19 cellular contexts compared by ENCODE assay signal in the genomic region with DNA sequence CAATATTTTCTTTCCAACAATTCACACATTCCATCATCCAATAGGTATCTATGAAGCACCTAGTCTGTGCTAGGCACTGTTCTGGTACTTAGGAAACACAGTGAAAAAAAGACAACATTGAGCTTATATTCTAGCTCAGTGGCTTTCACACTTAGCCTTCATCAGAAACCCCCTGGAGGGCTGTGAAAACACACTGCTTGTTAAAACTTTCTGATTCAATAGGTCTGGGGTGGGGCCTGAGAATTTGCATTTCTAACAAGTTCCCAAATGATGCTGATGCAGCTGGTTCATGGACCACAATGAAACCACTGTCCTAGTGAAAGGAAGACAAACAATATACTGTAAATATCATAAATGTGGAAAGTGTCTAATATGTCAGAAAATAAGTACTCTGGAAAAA. TPM values are rescaled to one million over a fixed set of nuclear protein-coding genes. Genes with fewer than 3 reads are reported as not detected.
DNase-seq lines count a peak whose midpoint lies in the region; ATAC-seq and TF ChIP-seq lines count a peak whose summit lies in the region.
"Had no signal": no experiment of that assay in that cellular context is flagged by ENCODE, and none has a peak within 500 bp of the region (broad histone marks: within the 10 kb centered on the region; RNA-seq: fewer than 3 reads in every experiment).

No MANE protein-coding gene starts in this region.

- no peak overlapping the region for H3K27ac ChIP-seq in CD4-positive, CD25-positive, alpha-beta regulatory T cell (ENCODE audit: insufficient read depth, low read length, poor library complexity, severe bottlenecking)
- H3K27ac ChIP-seq in CD8-positive, alpha-beta memory T cell (ENCODE audit: low read depth, low read length), result no peak overlapping the region
- H3K27ac ChIP-seq in neural progenitor cell (no peak overlapping the region), upper lobe of right lung (no peak overlapping the region)
- H3K27ac ChIP-seq: BLaER1 treated with 17β-estradiol and CSF1 and Interleukin-3, amounts not matched to agents 10 nM and 100 nM; left lung; right atrium auricular region had no signal

- no peak overlapping the region for H3K4me3 ChIP-seq in CD4-positive, CD25-positive, alpha-beta regulatory T cell (ENCODE audit: low read depth, low read length)
- H3K4me3 ChIP-seq in CD8-positive, alpha-beta memory T cell (ENCODE audit: low read length), result no peak overlapping the region
- H3K4me3 ChIP-seq in neural progenitor cell (no peak overlapping the region), upper lobe of right lung (no peak overlapping the region)
- H3K4me3 ChIP-seq: BLaER1 treated with 17β-estradiol and CSF1 and Interleukin-3, amounts not matched to agents 10 nM and 100 nM; left lung; right atrium auricular region had no signal

- H3K27me3 Mint-ChIP-seq in CD4-positive, CD25-positive, alpha-beta regulatory T cell, result no peaks in the 10 kb centered on the region
- H3K27me3 Mint-ChIP-seq in CD8-positive, alpha-beta memory T cell, result no peaks in the 10 kb centered on the region
- no peaks in the 10 kb centered on the region for H3K27me3 Mint-ChIP-seq in central memory CD8-positive, alpha-beta T cell
- no peaks in the 10 kb centered on the region for H3K27me3 Mint-ChIP-seq in neural progenitor cell (ENCODE audit: insufficient read depth, low read depth)

- peaks cover 37 to 83% (median 66%) of the 10 kb centered on the region in 4 donors for H3K4me1 Mint-ChIP-seq in CD4-positive, CD25-positive, alpha-beta regulatory T cell
- H3K4me1 Mint-ChIP-seq in CD8-positive, alpha-beta memory T cell, result peaks cover 61 to 88% (median 82%) of the 10 kb centered on the region in 3 donors
- peaks cover 70% of the 10 kb centered on the region for H3K4me1 Mint-ChIP-seq in central memory CD8-positive, alpha-beta T cell
- peaks cover 13% of the 10 kb centered on the region for H3K4me1 Mint-ChIP-seq in neural progenitor cell

- H3K4me3 Mint-ChIP-seq in CD4-positive, CD25-positive, alpha-beta regulatory T cell, result peak overlapping the region in 1 of 4 donors; percentile 73
- H3K4me3 Mint-ChIP-seq in CD8-positive, alpha-beta memory T cell, result peak overlapping the region in 3 of 7 donors; percentile 2 to 35 (median 35)
- no peak overlapping the region for H3K4me3 Mint-ChIP-seq in central memory CD8-positive, alpha-beta T cell
- H3K4me3 Mint-ChIP-seq in neural progenitor cell, result no peak overlapping the region

- H3K27ac Mint-ChIP-seq in CD4-positive, CD25-positive, alpha-beta regulatory T cell, result peak overlapping the region in 2 of 3 donors; percentile 36 to 52
- peak overlapping the region in 7 of 8 donors; percentile 35 to 92 (median 75) for H3K27ac Mint-ChIP-seq in CD8-positive, alpha-beta memory T cell
- H3K27ac Mint-ChIP-seq in central memory CD8-positive, alpha-beta T cell (ENCODE audit: low read depth), result peak overlapping the region; percentile 85
- H3K27ac Mint-ChIP-seq in neural progenitor cell, result no peak overlapping the region

- no peaks in the 10 kb centered on the region for H3F3A ChIP-seq in neural progenitor cell (ENCODE audit: low read depth)

- peaks cover 58% of the 10 kb centered on the region for H4K20me1 ChIP-seq in neural progenitor cell (ENCODE audit: low read depth)

- H3K9me3 Mint-ChIP-seq in CD4-positive, CD25-positive, alpha-beta regulatory T cell, result no peaks in the 10 kb centered on the region
- no peaks in the 10 kb centered on the region for H3K9me3 Mint-ChIP-seq in CD8-positive, alpha-beta memory T cell
- no peaks in the 10 kb centered on the region for H3K9me3 Mint-ChIP-seq in central memory CD8-positive, alpha-beta T cell
- H3K9me3 Mint-ChIP-seq in neural progenitor cell, result no peaks in the 10 kb centered on the region

- no peak overlapping the region for H3K9ac ChIP-seq in neural progenitor cell
- H3K9ac ChIP-seq: SK-N-SH had no signal

- H3K4me2 ChIP-seq in neural progenitor cell, result no peak overlapping the region
- H3K4me2 ChIP-seq: SK-N-SH had no signal

- POLR2A ChIA-PET in CD8-positive, alpha-beta memory T cell (lab: Charles Lee), result interaction anchor here (0.7 kb wide), 1 partner anchor 35 kb away, joined by 3 read pairs; no protein-coding TSS in a partner anchor

- H3K79me2 ChIP-seq in neural progenitor cell (ENCODE audit: low read depth), result peaks cover 95% of the 10 kb centered on the region

- intact Hi-C loops in upper lobe of right lung (cut with DNase I), result no loop called here

- peaks cover 34% of the 10 kb centered on the region for H3K4me1 ChIP-seq in CD4-positive, CD25-positive, alpha-beta regulatory T cell (ENCODE audit: control insufficient read depth, insufficient read depth, low read length, poor library complexity, severe bottlenecking)
- H3K4me1 ChIP-seq in CD8-positive, alpha-beta memory T cell (ENCODE audit: insufficient read depth, low read length), result peaks cover 37% of the 10 kb centered on the region
- peaks cover 4% of the 10 kb centered on the region for H3K4me1 ChIP-seq in neural progenitor cell
- H3K4me1 ChIP-seq in upper lobe of right lung, result peaks cover 30% of the 10 kb centered on the region

- TF ChIP-seq CTCF in neural progenitor cell (IDR thresholded peaks at IDR 0.05) (no peak), upper lobe of right lung (IDR thresholded peaks at IDR 0.05) (no peak)

- H3K27me3 ChIP-seq in CD4-positive, CD25-positive, alpha-beta regulatory T cell (ENCODE audit: control insufficient read depth, insufficient read depth, low read length), result no peaks in the 10 kb centered on the region
- no peaks in the 10 kb centered on the region for H3K27me3 ChIP-seq in CD8-positive, alpha-beta memory T cell (ENCODE audit: insufficient read depth, low read length, poor library complexity, severe bottlenecking)
- H3K27me3 ChIP-seq in neural progenitor cell (no peaks in the 10 kb centered on the region), upper lobe of right lung (no peaks in the 10 kb centered on the region)
- H3K27me3 ChIP-seq: BLaER1 treated with 17β-estradiol and CSF1 and Interleukin-3, amounts not matched to agents 10 nM and 100 nM; left lung; right atrium auricular region had no signal

- CTCF ChIA-PET in CD8-positive, alpha-beta memory T cell (lab: Charles Lee), result interaction anchor here (1.0 to 3.3 kb wide), 3 partner anchors 36 to 241 kb away, joined by 3 to 11 read pairs (median 11); partner anchors contain the start of gene RAD51B

- peak in 1 of 2 donors; percentile 5 for ATAC-seq in CD4-positive, CD25-positive, alpha-beta regulatory T cell (ENCODE audit: low read depth in 2 of 2)
- peak; percentile 41 for ATAC-seq in HG03432 (IDR thresholded peaks at IDR 0.05; ENCODE audit: unreplicated experiment)
- peak; percentile 72 for ATAC-seq in central memory CD8-positive, alpha-beta T cell (replicated peaks; ENCODE audit: extremely low read depth, poor library complexity, severe bottlenecking)
- ATAC-seq in upper lobe of right lung, result no peak
- no peak for ATAC-seq in HG02798 (IDR thresholded peaks at IDR 0.05; ENCODE audit: poor library complexity, unreplicated experiment)
- ATAC-seq: left lung had no signal

- no peaks in the 10 kb centered on the region for H3K9me3 ChIP-seq in CD4-positive, CD25-positive, alpha-beta regulatory T cell (ENCODE audit: control insufficient read depth in 2 of 2, low read length in 2 of 2)
- H3K9me3 ChIP-seq in CD8-positive, alpha-beta memory T cell (ENCODE audit: low read length), result no peaks in the 10 kb centered on the region
- H3K9me3 ChIP-seq in neural progenitor cell (ENCODE audit: low read depth), result no peaks in the 10 kb centered on the region
- no peaks in the 10 kb centered on the region for H3K9me3 ChIP-seq in upper lobe of right lung
- H3K9me3 ChIP-seq: BLaER1 treated with 17β-estradiol and CSF1 and Interleukin-3, amounts not matched to agents 10 nM and 100 nM; left lung; right atrium auricular region; SK-N-SH had no signal

- H3K36me3 Mint-ChIP-seq in CD4-positive, CD25-positive, alpha-beta regulatory T cell, result peaks cover 4% of the 10 kb centered on the region
- peaks cover 0 to 12% (median 2%) of the 10 kb centered on the region in 3 donors for H3K36me3 Mint-ChIP-seq in CD8-positive, alpha-beta memory T cell
- H3K36me3 Mint-ChIP-seq in central memory CD8-positive, alpha-beta T cell (ENCODE audit: insufficient read depth), result peaks cover 6% of the 10 kb centered on the region
- peaks cover 4% of the 10 kb centered on the region for H3K36me3 Mint-ChIP-seq in neural progenitor cell

- H2AFZ ChIP-seq in neural progenitor cell (replicated peaks), result no peak overlapping the region

- no peak for DNase-seq in CD4-positive, CD25-positive, alpha-beta regulatory T cell
- peak in 1 of 5 donors; percentile 4 for DNase-seq in CD8-positive, alpha-beta memory T cell
- no peak for DNase-seq in central memory CD8-positive, alpha-beta T cell (ENCODE audit: low spot score in 2 of 2)
- DNase-seq in neural progenitor cell (ENCODE audit: low spot score), result no peak
- no peak for DNase-seq in upper lobe of right lung
- no peak for DNase-seq in DMS153 treated with DMSO at 0.1 percent for 48 hours (lab: John Stamatoyannopoulos, UW; ENCODE audit: unreplicated experiment)
- DNase-seq: activated CD8-positive, alpha-beta memory T cell treated with anti-CD3 and anti-CD28 coated beads, Interleukin-2, amount 50 U/mL, for 4 hours; left lung; NCI-H2171 treated with DMSO at 0.1 percent for 48 hours; OCI-M1; SK-N-SH; stimulated activated CD4-positive, alpha-beta T cell treated with anti-CD3 and anti-CD28 coated beads, Interleukin-4, amount 100 ng/mL, for 1 hour; stimulated activated naive CD4-positive, alpha-beta T cell treated with Interleukin-2 at 50 U/mL for 16 hours had no signal

- H3K36me3 ChIP-seq in CD4-positive, CD25-positive, alpha-beta regulatory T cell (ENCODE audit: control insufficient read depth, insufficient read depth, low read length), result no peaks in the 10 kb centered on the region
- no peaks in the 10 kb centered on the region for H3K36me3 ChIP-seq in CD8-positive, alpha-beta memory T cell (ENCODE audit: insufficient read depth, low read length)
- H3K36me3 ChIP-seq in neural progenitor cell, result no peaks in the 10 kb centered on the region
- no peaks in the 10 kb centered on the region for H3K36me3 ChIP-seq in upper lobe of right lung
- H3K36me3 ChIP-seq: left lung, right atrium auricular region had no signal

RNA-seq across cellular contexts. Expression of gene VTI1B, which starts 5.9 kb away (rescaled TPM):
- total RNA-seq in CD4-positive, CD25-positive, alpha-beta regulatory T cell, result 46.0 TPM
- polyA plus RNA-seq in CD4-positive, CD25-positive, alpha-beta regulatory T cell, result 10 to 100 TPM; 61.6 to 90.0 (median 78.6) TPM
- total RNA-seq in CD8-positive, alpha-beta memory T cell, result 10 to 100 TPM; 93.7 to 94.4 TPM
- 81.4 TPM for polyA plus RNA-seq in CD8-positive, alpha-beta memory T cell
- total RNA-seq in neural progenitor cell (ENCODE audit: low replicate concordance), result 64.9 and 69.8 TPM in 2 replicates
- 122 TPM for total RNA-seq in upper lobe of right lung

RNA-seq across cellular contexts. Expression of gene RDH11, which starts 27.0 kb away (rescaled TPM):
- 26.7 TPM for total RNA-seq in CD4-positive, CD25-positive, alpha-beta regulatory T cell
- polyA plus RNA-seq in CD4-positive, CD25-positive, alpha-beta regulatory T cell, result 10 to 100 TPM; 66.7 to 84.1 (median 77.6) TPM
- total RNA-seq in CD8-positive, alpha-beta memory T cell, result 10 to 100 TPM; 45.1 to 47.8 TPM
- polyA plus RNA-seq in CD8-positive, alpha-beta memory T cell, result 73.4 TPM
- total RNA-seq in neural progenitor cell (ENCODE audit: low replicate concordance) (80.6 and 90.6 TPM in 2 replicates), upper lobe of right lung (58.4 TPM)

RNA-seq across cellular contexts. Expression of gene RDH12, which starts 33.1 kb away (rescaled TPM):
- not detected for total RNA-seq in CD4-positive, CD25-positive, alpha-beta regulatory T cell
- polyA plus RNA-seq in CD4-positive, CD25-positive, alpha-beta regulatory T cell, result not detected
- not detected for total RNA-seq in CD8-positive, alpha-beta memory T cell
- not detected for polyA plus RNA-seq in CD8-positive, alpha-beta memory T cell
- total RNA-seq in neural progenitor cell (ENCODE audit: low replicate concordance) (1.3 and 1.5 TPM in 2 replicates), upper lobe of right lung (0.20 TPM)
- total RNA-seq: dermis microvascular lymphatic vessel endothelial cell, myocyte, right atrium auricular region had no signal
- polyA plus RNA-seq: SK-N-SH had no signal

RNA-seq across cellular contexts. Expression of gene ARG2, which starts 48.8 kb away (rescaled TPM):
- 4.3 TPM for total RNA-seq in CD4-positive, CD25-positive, alpha-beta regulatory T cell
- polyA plus RNA-seq in CD4-positive, CD25-positive, alpha-beta regulatory T cell, result 1 to 10 TPM in 2 of 4 donors, under 1 TPM in 2; 0.96 to 1.9 (median 1.0) TPM
- total RNA-seq in CD8-positive, alpha-beta memory T cell, result 1 to 10 TPM; 2.3 to 2.8 TPM
- polyA plus RNA-seq in CD8-positive, alpha-beta memory T cell, result 1.2 TPM
- total RNA-seq in neural progenitor cell (ENCODE audit: low replicate concordance) (91.8 and 92.4 TPM in 2 replicates), upper lobe of right lung (2.0 TPM)

Comparison
In these comparisons a context has a peak if more than half of its experiments do, and no peak if none do; other contexts are left out.
1. ATAC-seq: peak in HG03432 (single experiment) and central memory CD8-positive, alpha-beta T cell (single experiment); none in upper lobe of right lung (single experiment) and HG02798 (single experiment).